13 cellular contexts compared by ENCODE assay signal in the genomic region with DNA sequence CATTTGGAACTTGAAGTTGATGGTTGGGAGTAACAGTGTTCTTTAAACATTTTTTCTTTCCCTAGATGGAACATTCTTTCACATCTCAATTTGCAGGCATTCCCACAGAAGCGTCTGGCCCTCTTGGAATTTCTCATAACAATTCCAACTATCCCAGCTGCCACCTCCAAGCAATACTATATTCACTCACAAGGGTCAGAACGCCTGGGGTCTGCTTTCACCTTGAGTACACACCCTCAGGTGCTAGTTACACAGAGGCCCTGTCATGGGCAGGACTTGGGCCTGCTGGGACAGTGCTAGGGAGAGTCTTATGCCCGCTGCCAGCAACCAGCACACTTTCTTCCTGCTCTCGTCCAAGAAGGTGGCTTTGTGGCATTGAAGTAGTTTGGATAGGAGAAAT.
"Had no signal": no experiment of that assay in that cellular context is flagged by ENCODE, and none has a peak within 500 bp of the region (broad histone marks: within the 10 kb centered on the region; RNA-seq: fewer than 3 reads in every experiment).

No MANE protein-coding gene starts in this region.

- H3K9me3 ChIP-seq: colonic mucosa, ovary had no signal

- H3K4me3 Mint-ChIP-seq: activated naive CD8-positive, alpha-beta T cell treated with anti-CD3 and anti-CD28 coated beads, Interleukin-2, amount 10 ng/mL, durations not matched to agents 7 days and 5 days; activated T-cell treated with anti-CD3 and anti-CD28 coated beads, Interleukin-2, amount 50 U/mL, for 72 hours; stimulated activated naive CD8-positive, alpha-beta T cell treated with anti-CD3 and anti-CD28 coated beads, Interleukin-15, Interleukin-2, amounts not matched to agents 100 ng/mL and 50 ng/mL, for 24 hours had no signal

- H3K27ac Mint-ChIP-seq: activated naive CD8-positive, alpha-beta T cell treated with anti-CD3 and anti-CD28 coated beads, Interleukin-2, amount 10 ng/mL, durations not matched to agents 7 days and 5 days; activated T-cell treated with anti-CD3 and anti-CD28 coated beads, Interleukin-2, amount 50 U/mL, for 72 hours; stimulated activated naive CD8-positive, alpha-beta T cell treated with anti-CD3 and anti-CD28 coated beads, Interleukin-15, Interleukin-2, amounts not matched to agents 100 ng/mL and 50 ng/mL, for 24 hours had no signal

- H3K27ac ChIP-seq: colonic mucosa, ovary had no signal

- H3K36me3 Mint-ChIP-seq: activated naive CD8-positive, alpha-beta T cell treated with anti-CD3 and anti-CD28 coated beads, Interleukin-2, amount 10 ng/mL, durations not matched to agents 7 days and 5 days had no signal

- H3K27me3 ChIP-seq: colonic mucosa, ovary had no signal

- ATAC-seq: activated CD4-positive, CD25-positive, alpha-beta regulatory T cell treated with anti-CD3 and anti-CD28 coated beads, Interleukin-2, amount 50 U/mL, for 24 hours; activated T-cell treated with anti-CD3 and anti-CD28 coated beads, Interleukin-2, amount 50 U/mL, for 72 hours had no signal

- H3K4me1 ChIP-seq: colonic mucosa had no signal

- H3K4me3 ChIP-seq: colonic mucosa, lung, ovary had no signal

- H3K36me3 ChIP-seq: colonic mucosa, ovary had no signal

- DNase-seq: activated CD4-positive, alpha-beta T cell treated with anti-CD3 and anti-CD28 coated beads, Interleukin-2, amount 50 U/mL, for 4 hours; activated gamma-delta T cell treated with Interleukin-2 at 50 U/mL for 16 hours; activated naive CD8-positive, alpha-beta T cell treated with anti-CD3 and anti-CD28 coated beads, Interleukin-2, amount 10 ng/mL, durations not matched to agents 7 days and 5 days; activated T-cell treated with anti-CD3 and anti-CD28 coated beads, Interleukin-2, amount 50 U/mL, for 72 hours; aorta; colonic mucosa; effector CD8-positive, alpha-beta T cell; hippocampal formation; ovary; stimulated activated CD4-positive, alpha-beta T cell treated with anti-CD3 and anti-CD28 coated beads, Interleukin-4, amount 100 ng/mL, for 24 hours had no signal
